In genomic region chr19:53333466-53334449, GRCh38 we compare ENCODE assay signal across 8 cellular contexts. TPM values are rescaled to one million over a fixed set of nuclear protein-coding genes. Genes with fewer than 3 reads are reported as not detected.
A peak's percentile ranks its signal among the peaks of the same experiment; 100 is the strongest.
DNase-seq lines count a peak whose midpoint lies in the region; ATAC-seq and TF ChIP-seq lines count a peak whose summit lies in the region.

Gene ZNF845, plus strand, starts transcription at chr19:53333749. Its CDS starts 7,559 bp downstream, at chr19:53341308.

- CTCF ChIA-PET in CD4-positive, alpha-beta T cell (lab: Charles Lee) = interaction anchor here (0.6 to 1.0 kb wide), 2 partner anchors 26 to 92 kb away, joined by 3 to 4 read pairs; no protein-coding TSS in a partner anchor
- CTCF ChIA-PET in activated CD8-positive, alpha-beta T cell treated with anti-CD3 and anti-CD28 coated beads, Interleukin-2, amount 10 ng/mL, durations not matched to agents 7 days and 5 days (lab: Charles Lee) = interaction anchor here (0.9 kb wide), 1 partner anchor 91 kb away, joined by 3 read pairs; no protein-coding TSS in a partner anchor

- no peak within 1 kb of the TSS for H3K27ac ChIP-seq in CD4-positive, alpha-beta T cell (ENCODE audit: low read depth, low read length)
- H3K27ac ChIP-seq in effector memory CD4-positive, alpha-beta T cell (ENCODE audit: insufficient read depth, low read length, poor library complexity, severe bottlenecking) = peak within 1 kb of the TSS; percentile 48

- peaks cover 11% of the 10 kb centered on the region for H3K4me1 ChIP-seq in effector memory CD4-positive, alpha-beta T cell (ENCODE audit: control insufficient read depth, insufficient read depth, low read length, poor library complexity, severe bottlenecking)

- peaks cover 3% of the 10 kb centered on the region for H3K9me3 Mint-ChIP-seq in CD4-positive, alpha-beta T cell
- H3K9me3 Mint-ChIP-seq in activated CD8-positive, alpha-beta T cell treated with anti-CD3 and anti-CD28 coated beads, Interleukin-2, amount 10 ng/mL, durations not matched to agents 7 days and 5 days (ENCODE audit: insufficient read depth) = peaks cover 38% of the 10 kb centered on the region
- peaks cover 6% of the 10 kb centered on the region for H3K9me3 Mint-ChIP-seq in memory B cell

- TF ChIP-seq CTCF in CD4-positive, alpha-beta T cell (IDR thresholded peaks at IDR 0.05) = no peak

- peak within 1 kb of the TSS; percentile 95 for H3K4me3 Mint-ChIP-seq in CD4-positive, alpha-beta T cell
- H3K4me3 Mint-ChIP-seq in activated CD8-positive, alpha-beta T cell treated with anti-CD3 and anti-CD28 coated beads, Interleukin-2, amount 10 ng/mL, durations not matched to agents 7 days and 5 days = peak within 1 kb of the TSS; percentile 90
- peak within 1 kb of the TSS; percentile 91 for H3K4me3 Mint-ChIP-seq in memory B cell

- H3K36me3 ChIP-seq in effector memory CD4-positive, alpha-beta T cell (ENCODE audit: control insufficient read depth, insufficient read depth, low read length) = peaks cover 16% of the 10 kb centered on the region

- intact Hi-C loops in CD4-positive, alpha-beta T cell (cut with DNase I, micrococcal nuclease) = loop anchor here (1.0 to 10.0 kb wide), 8 partner anchors 32 to 389 kb away; partner anchors contain the start of genes ZNF525 (in 2 of the 2), ZNF160 (in 1 of the 2), ZNF765 (in 1 of the 2) and ZNF813 (in 1 of the 2)

- peak; percentile 91 to 99 (median 95) for DNase-seq in CD4-positive, alpha-beta T cell
- DNase-seq in NCI-H82 (lab: John Stamatoyannopoulos, UW) (peak; percentile 93), memory B cell (ENCODE audit: low spot score in 2 of 2) (peak; percentile 98 to 99)
- DNase-seq in activated CD8-positive, alpha-beta T cell treated with anti-CD3 and anti-CD28 coated beads, Interleukin-2, amount 10 ng/mL, durations not matched to agents 7 days and 5 days = peak; percentile 96
- DNase-seq in effector memory CD4-positive, alpha-beta T cell = peak; percentile 93 to 95 (median 93)
- DNase-seq in stimulated activated CD8-positive, alpha-beta memory T cell treated with anti-CD3 and anti-CD28 coated beads, Interleukin-12 subunit alpha, Interleukin-12 subunit beta, amount 100 ng/mL, for 1 hour (ENCODE audit: low read depth) = peak; percentile 95

- peak within 1 kb of the TSS; percentile 84 for H3K27ac Mint-ChIP-seq in CD4-positive, alpha-beta T cell
- peak within 1 kb of the TSS; percentile 90 for H3K27ac Mint-ChIP-seq in activated CD8-positive, alpha-beta T cell treated with anti-CD3 and anti-CD28 coated beads, Interleukin-2, amount 10 ng/mL, durations not matched to agents 7 days and 5 days
- H3K27ac Mint-ChIP-seq in memory B cell = peak within 1 kb of the TSS; percentile 68

- H3K27me3 Mint-ChIP-seq in CD4-positive, alpha-beta T cell = peaks cover 8% of the 10 kb centered on the region
- H3K27me3 Mint-ChIP-seq in activated CD8-positive, alpha-beta T cell treated with anti-CD3 and anti-CD28 coated beads, Interleukin-2, amount 10 ng/mL, durations not matched to agents 7 days and 5 days (ENCODE audit: low read depth) = no peaks in the 10 kb centered on the region
- H3K27me3 Mint-ChIP-seq in memory B cell = peaks cover 2% of the 10 kb centered on the region

- H3K27me3 ChIP-seq in CD4-positive, alpha-beta T cell (ENCODE audit: control insufficient read depth, insufficient read depth, low read length) = no peaks in the 10 kb centered on the region
- no peaks in the 10 kb centered on the region for H3K27me3 ChIP-seq in effector memory CD4-positive, alpha-beta T cell (replicated peaks; ENCODE audit: control insufficient read depth, insufficient read depth, low read length, poor library complexity, severe bottlenecking)

- POLR2A ChIA-PET in CD4-positive, alpha-beta T cell (lab: Charles Lee) = interaction anchor here (0.9 to 1.3 kb wide), 8 partner anchors 33 to 1285 kb away, joined by 3 to 5 read pairs (median 4); partner anchors contain the start of genes MBOAT7, ZNF347, ZNF432 and ZNF765
- POLR2A ChIA-PET in activated CD8-positive, alpha-beta T cell treated with anti-CD3 and anti-CD28 coated beads, Interleukin-2, amount 10 ng/mL, durations not matched to agents 7 days and 5 days (lab: Charles Lee) = interaction anchor here (0.8 to 1.2 kb wide), 2 partner anchors 39 to 142 kb away, joined by 3 read pairs; no protein-coding TSS in a partner anchor

- peaks cover 13% of the 10 kb centered on the region for H3K9me3 ChIP-seq in CD4-positive, alpha-beta T cell (ENCODE audit: control insufficient read depth, low read length)
- no peaks in the 10 kb centered on the region for H3K9me3 ChIP-seq in effector memory CD4-positive, alpha-beta T cell (ENCODE audit: control insufficient read depth, low read length)

- peak within 1 kb of the TSS; percentile 64 for H3K4me3 ChIP-seq in effector memory CD4-positive, alpha-beta T cell (ENCODE audit: insufficient read depth, low read depth, low read length, poor library complexity, severe bottlenecking)

- H3K36me3 Mint-ChIP-seq in CD4-positive, alpha-beta T cell (ENCODE audit: low read depth) = peaks cover 55% of the 10 kb centered on the region
- H3K36me3 Mint-ChIP-seq in activated CD8-positive, alpha-beta T cell treated with anti-CD3 and anti-CD28 coated beads, Interleukin-2, amount 10 ng/mL, durations not matched to agents 7 days and 5 days (ENCODE audit: low read depth) = peaks cover 55% of the 10 kb centered on the region
- peaks cover 17% of the 10 kb centered on the region for H3K36me3 Mint-ChIP-seq in memory B cell

- peak; percentile 97 for ATAC-seq in CD4-positive, alpha-beta T cell (ENCODE audit: poor library complexity)
- ATAC-seq in GM19397 (IDR thresholded peaks at IDR 0.05; ENCODE audit: unreplicated experiment) (peak; percentile 95), HG03571 (IDR thresholded peaks at IDR 0.05; ENCODE audit: unreplicated experiment) (peak; percentile 97), memory B cell (ENCODE audit: low read depth) (peak; percentile 95)
- peak; percentile 98 for ATAC-seq in activated CD8-positive, alpha-beta T cell treated with anti-CD3 and anti-CD28 coated beads, Interleukin-2, amount 10 ng/mL, durations not matched to agents 7 days and 5 days

- peaks cover 22% of the 10 kb centered on the region for H3K4me1 Mint-ChIP-seq in CD4-positive, alpha-beta T cell (ENCODE audit: low read depth)
- H3K4me1 Mint-ChIP-seq in activated CD8-positive, alpha-beta T cell treated with anti-CD3 and anti-CD28 coated beads, Interleukin-2, amount 10 ng/mL, durations not matched to agents 7 days and 5 days (ENCODE audit: low read depth) = peaks cover 32% of the 10 kb centered on the region
- H3K4me1 Mint-ChIP-seq in memory B cell = peaks cover 13% of the 10 kb centered on the region

RNA-seq across cellular contexts. Expression of gene ZNF845, which starts in this region (rescaled TPM):
- 1 to 10 TPM; 7.5 to 8.0 TPM for total RNA-seq in CD4-positive, alpha-beta T cell
- 1 to 10 TPM; 9.0 to 9.1 TPM for total RNA-seq in activated CD8-positive, alpha-beta T cell treated with anti-CD3 and anti-CD28 coated beads, Interleukin-2, amount 10 ng/mL, durations not matched to agents 7 days and 5 days
